Comparison of ENCODE assay signal across 8 cellular contexts in the genomic region with DNA sequence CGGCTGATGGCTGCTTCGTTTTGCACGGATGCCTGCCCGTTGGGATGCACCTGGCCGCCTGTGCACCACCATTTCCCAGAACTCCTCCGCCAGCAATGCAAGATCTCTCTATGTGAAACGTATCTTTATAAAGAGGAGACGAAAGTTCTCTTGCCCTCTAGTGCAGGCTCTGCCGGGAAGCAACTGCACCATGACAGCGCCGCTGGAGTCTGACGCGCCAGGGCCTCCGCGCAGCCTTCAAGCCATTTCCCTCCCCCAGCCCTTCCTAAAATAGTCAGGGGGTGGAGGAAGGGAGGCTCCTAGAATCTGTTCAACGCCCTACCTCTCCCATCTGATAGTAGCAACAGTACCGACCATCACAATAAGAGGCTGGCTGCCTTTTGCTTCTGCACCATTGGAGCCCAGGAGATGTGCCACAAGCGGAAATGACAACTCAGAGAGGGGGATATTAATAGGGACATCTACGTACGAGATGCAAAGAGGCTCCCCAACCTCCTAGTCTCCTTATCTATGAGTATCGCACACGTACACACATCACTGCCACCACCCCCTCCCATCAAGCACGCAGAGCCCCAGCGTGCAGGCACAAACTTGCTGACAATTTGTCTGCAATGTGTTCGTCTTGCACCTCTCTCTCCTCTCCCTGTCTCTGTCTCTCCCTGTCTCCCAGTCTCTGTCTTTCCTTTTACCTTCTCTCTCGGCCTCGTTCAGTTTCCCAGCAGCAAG. TPM values are rescaled to one million over a fixed set of nuclear protein-coding genes. Genes with fewer than 3 reads are reported as not detected.
DNase-seq lines count a peak whose midpoint lies in the region; ATAC-seq and TF ChIP-seq lines count a peak whose summit lies in the region.

No MANE protein-coding gene starts in this region.

- H3K9ac ChIP-seq in SK-N-SH: peak overlapping the region; percentile 79
- peak overlapping the region; percentile 60 for H3K9ac ChIP-seq in fibroblast of lung (ENCODE audit: insufficient read depth, low read length)

- CTCF ChIA-PET in AG04450 (lab: Charles Lee): interaction anchor here (1.5 kb wide), 1 partner anchor 151 kb away, joined by 4 read pairs; no protein-coding TSS in a partner anchor
- CTCF ChIA-PET in SK-N-SH (lab: Yijun Ruan, JAX): interaction anchor here (1.0 to 1.4 kb wide), 3 partner anchors 41 to 150 kb away, joined by 3 to 7 read pairs (median 5); no protein-coding TSS in a partner anchor

- intact Hi-C loops in uterus (cut with DNase I; ENCODE audit: low total_unique reads): loop anchor here (10.0 kb wide), 1 partner anchor 81 kb away; no protein-coding TSS in a partner anchor

- H2AFZ ChIP-seq in SK-N-SH (ENCODE audit: low read depth): peak overlapping the region; percentile 90
- peak overlapping the region; percentile 98 for H2AFZ ChIP-seq in fibroblast of lung (ENCODE audit: low read length)

- H3K9me3 ChIP-seq in AG04450 (ENCODE audit: control insufficient read depth, insufficient read depth, low read length) (no peaks in the 10 kb centered on the region), SK-N-SH (no peaks in the 10 kb centered on the region), fibroblast of lung (ENCODE audit: control insufficient read depth, insufficient read depth, low read depth, low read length) (no peaks in the 10 kb centered on the region), muscle layer of duodenum (ENCODE audit: control insufficient read depth in 1 of 2, low read length in 2 of 2) (no peaks in the 10 kb centered on the region), uterus (no peaks in the 10 kb centered on the region)

- peaks cover 53% of the 10 kb centered on the region for H3K79me2 ChIP-seq in SK-N-SH (ENCODE audit: insufficient read depth)
- H3K79me2 ChIP-seq in fibroblast of lung (ENCODE audit: control insufficient read depth, insufficient read depth, low read length): no peaks in the 10 kb centered on the region

- peak; percentile 30 to 32 for TF ChIP-seq POLR2A in uterus (IDR thresholded peaks at IDR 0.05)

- POLR2A ChIA-PET in AG04450 (lab: Yijun Ruan, JAX): no interaction called here
- POLR2A ChIA-PET in SK-N-SH (lab: Yijun Ruan, JAX): no interaction called here

- H3K4me2 ChIP-seq in SK-N-SH (peak overlapping the region; percentile 96), fibroblast of lung (ENCODE audit: extremely low read depth, insufficient read depth, low read length) (peak overlapping the region; percentile 92)

- H3K27ac ChIP-seq in AG04450 (ENCODE audit: low read depth, low read length) (peak overlapping the region; percentile 13), SK-N-SH (ENCODE audit: low read depth in 2 of 2, low read length in 1 of 2) (peak overlapping the region; percentile 58 to 73), fibroblast of lung (ENCODE audit: insufficient read depth, low read length) (peak overlapping the region; percentile 48), muscle layer of duodenum (ENCODE audit: low read length) (peak overlapping the region; percentile 34), uterus (peak overlapping the region; percentile 61 to 76)

- ATAC-seq in GM19468 (IDR thresholded peaks at IDR 0.05; ENCODE audit: extremely low read depth, unreplicated experiment): peak; percentile 19

- H4K20me1 ChIP-seq in SK-N-SH (ENCODE audit: insufficient read depth): 0 out of 2 replicates have a peak, but pooled peaks cover 3% of the 10 kb centered on the region
- H4K20me1 ChIP-seq in fibroblast of lung (ENCODE audit: control insufficient read depth, extremely low read depth, insufficient read depth, low read length): no peaks in the 10 kb centered on the region

- H3F3A ChIP-seq in SK-N-SH (replicated peaks; ENCODE audit: insufficient read depth): no peaks in the 10 kb centered on the region

- H3K9me2 ChIP-seq in SK-N-SH: no peaks in the 10 kb centered on the region

- H3K36me3 ChIP-seq in SK-N-SH (replicated peaks in 1 of 2; ENCODE audit: control insufficient read depth in 1 of 2, insufficient read depth in 2 of 2, low read length in 1 of 2): no peaks in the 10 kb centered on the region
- H3K36me3 ChIP-seq in fibroblast of lung (ENCODE audit: control insufficient read depth, insufficient read depth, low read length): no peaks in the 10 kb centered on the region
- no peaks in the 10 kb centered on the region for H3K36me3 ChIP-seq in muscle layer of duodenum (ENCODE audit: control insufficient read depth in 1 of 2, insufficient read depth in 2 of 2, low read length in 2 of 2)
- no peaks in the 10 kb centered on the region for H3K36me3 ChIP-seq in uterus

- WGBS in SK-N-SH (ENCODE audit: low lambda C conversion rate): under 1% methylated on average over 15 of the region's 27 CpGs

- DNase-seq in AG04450 (ENCODE audit: low read depth, low spot score) (no peak), SK-N-SH (peak; percentile 56), fibroblast of lung (ENCODE audit: low read depth in 2 of 2) (peak; percentile 21 to 40), uterus (peak; percentile 58 to 66), HuH-7.5 (ENCODE audit: low spot score) (no peak), NCI-H187 (lab: John Stamatoyannopoulos, UW) (no peak)

- H3K4me3 ChIP-seq in AG04450 (ENCODE audit: low read depth, low read length): peak overlapping the region; percentile 79
- H3K4me3 ChIP-seq in SK-N-SH (ENCODE audit: low read depth in 2 of 2, low read length in 1 of 2): peak overlapping the region; percentile 59 to 89
- H3K4me3 ChIP-seq in fibroblast of lung (replicated peaks in 1 of 4; ENCODE audit: control extremely low read depth in 1 of 4, insufficient read depth in 1 of 4, low read depth in 3 of 4, low read length in 4 of 4): peak overlapping the region; percentile 61 to 76 (median 71)
- peak overlapping the region; percentile 60 to 90 for H3K4me3 ChIP-seq in muscle layer of duodenum (ENCODE audit: low read depth in 1 of 2, low read length in 2 of 2)
- H3K4me3 ChIP-seq in uterus: peak overlapping the region; percentile 34 to 68

- TF ChIP-seq RAD21 in SK-N-SH (IDR thresholded peaks at IDR 0.05; ENCODE audit: low read length): no peak

- TF ChIP-seq EP300 in SK-N-SH (IDR thresholded peaks at IDR 0.05; ENCODE audit: borderline replicate concordance in 1 of 2, low read depth in 1 of 2, low read length in 1 of 2): no peak

- H3K4me1 ChIP-seq in SK-N-SH (ENCODE audit: control insufficient read depth in 1 of 2, insufficient read depth in 2 of 2, low read depth in 1 of 2, low read length in 1 of 2) (peaks cover 0 to 6% of the 10 kb centered on the region in 2 experiments; a peak in 2 of 4 replicates), fibroblast of lung (ENCODE audit: control insufficient read depth, extremely low read depth, insufficient read depth, low read length) (no peaks in the 10 kb centered on the region), muscle layer of duodenum (ENCODE audit: control insufficient read depth in 1 of 2, insufficient read depth in 2 of 2, low read length in 2 of 2) (peaks cover 0 to 17% of the 10 kb centered on the region in 2 donors), uterus (no peaks in the 10 kb centered on the region)

- peak; percentile 5; the same call in 1 of the 2 replicates for TF ChIP-seq CTCF in AG04450 (IDR thresholded peaks at IDR 0.05; ENCODE audit: low read depth, low read length)
- no peak for TF ChIP-seq CTCF in SK-N-SH (IDR thresholded peaks at IDR 0.05)
- TF ChIP-seq CTCF in fibroblast of lung (conservative IDR thresholded peaks at IDR 0.05 in 1 of 2, IDR thresholded peaks at IDR 0.05 in 1 of 2; ENCODE audit: low read depth in 1 of 2, low read length in 2 of 2): no peak
- TF ChIP-seq CTCF in uterus (IDR thresholded peaks at IDR 0.05): peak in 1 of 4 experiments; percentile 2

- H3K27me3 ChIP-seq in AG04450 (ENCODE audit: control insufficient read depth, insufficient read depth, low read length) (no peaks in the 10 kb centered on the region), SK-N-SH (ENCODE audit: insufficient read depth) (no peaks in the 10 kb centered on the region), fibroblast of lung (ENCODE audit: control insufficient read depth, insufficient read depth, low read length) (no peaks in the 10 kb centered on the region), muscle layer of duodenum (ENCODE audit: low read depth, low read length) (no peaks in the 10 kb centered on the region), uterus (no peaks in the 10 kb centered on the region)

TF ChIP-seq in SK-N-SH, 30 proteins besides CTCF, POLR2A, EP300 and RAD21 (continues in another document):
- TF ChIP-seq, protein P1, sequence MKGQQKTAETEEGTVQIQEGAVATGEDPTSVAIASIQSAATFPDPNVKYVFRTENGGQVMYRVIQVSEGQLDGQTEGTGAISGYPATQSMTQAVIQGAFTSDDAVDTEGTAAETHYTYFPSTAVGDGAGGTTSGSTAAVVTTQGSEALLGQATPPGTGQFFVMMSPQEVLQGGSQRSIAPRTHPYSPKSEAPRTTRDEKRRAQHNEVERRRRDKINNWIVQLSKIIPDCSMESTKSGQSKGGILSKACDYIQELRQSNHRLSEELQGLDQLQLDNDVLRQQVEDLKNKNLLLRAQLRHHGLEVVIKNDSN (IDR thresholded peaks at IDR 0.05; ENCODE audit: borderline replicate concordance, low read depth): no peak
- TF ChIP-seq ELF1 (IDR thresholded peaks at IDR 0.05) (no peak), SMC3 (IDR thresholded peaks at IDR 0.05; ENCODE audit: low read depth, low read length) (no peak), NRF1 (IDR thresholded peaks at IDR 0.05; ENCODE audit: low read depth, low read length) (0 out of 2 replicates have a peak, but pooled peaks have one; percentile 9), TCF12 (IDR thresholded peaks at IDR 0.05) (no peak)
- TF ChIP-seq, protein P2, sequence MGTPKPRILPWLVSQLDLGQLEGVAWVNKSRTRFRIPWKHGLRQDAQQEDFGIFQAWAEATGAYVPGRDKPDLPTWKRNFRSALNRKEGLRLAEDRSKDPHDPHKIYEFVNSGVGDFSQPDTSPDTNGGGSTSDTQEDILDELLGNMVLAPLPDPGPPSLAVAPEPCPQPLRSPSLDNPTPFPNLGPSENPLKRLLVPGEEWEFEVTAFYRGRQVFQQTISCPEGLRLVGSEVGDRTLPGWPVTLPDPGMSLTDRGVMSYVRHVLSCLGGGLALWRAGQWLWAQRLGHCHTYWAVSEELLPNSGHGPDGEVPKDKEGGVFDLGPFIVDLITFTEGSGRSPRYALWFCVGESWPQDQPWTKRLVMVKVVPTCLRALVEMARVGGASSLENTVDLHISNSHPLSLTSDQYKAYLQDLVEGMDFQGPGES (IDR thresholded peaks at IDR 0.05; ENCODE audit: low read depth, low read length): no peak

RNA-seq across cellular contexts. Expression of a gene that starts 1.1 kb away (rescaled TPM):
- polyA plus RNA-seq in AG04450 (2011; rRNA removed) (35.7 and 38.0 TPM in 2 replicates), SK-N-SH (2012; rRNA removed) (31.1 and 38.7 TPM in 2 replicates), fibroblast of lung (19.3 and 21.7 TPM in 2 replicates)
- 181 and 230 TPM in 2 replicates for polyA minus RNA-seq in AG04450 (2011; rRNA and poly(A)+ RNA removed)
- 24.8 and 26.9 TPM in 2 replicates for polyA plus RNA-seq in SK-N-SH (2012; cell fraction: cytosol; rRNA removed)
- 73.3 and 99.4 TPM in 2 replicates for polyA plus RNA-seq in SK-N-SH (2012; cell fraction: nucleus; rRNA removed)
- total RNA-seq in fibroblast of lung (125 and 219 TPM in 2 replicates), uterus (100 to 1,000 TPM; 134 to 339 (median 181) TPM)
- 17.2 and 22.6 TPM in 2 replicates for polyA plus RNA-seq in fibroblast of lung (2012)
- 127 and 149 TPM in 2 replicates for polyA minus RNA-seq in fibroblast of lung (ENCODE audit: low replicate concordance)

Comparison
In these comparisons a context has a peak if more than half of its experiments do, and no peak if none do; other contexts are left out.
1. DNase-seq: peak in SK-N-SH (single experiment), fibroblast of lung (2 of 2) and uterus (2 of 2); none in AG04450 (single experiment), HuH-7.5 (single experiment) and NCI-H187 (0 of 2).
2. H3K27ac ChIP-seq: peak in every context shown above with its lines; median percentile 68 in uterus; 66 in SK-N-SH; 48 in fibroblast of lung; 34 in muscle layer of duodenum; 13 in AG04450.
3. Peak in every context shown above with its lines, with median percentiles within 50 percentile points of each other: H3K4me3 ChIP-seq.